2 cellular contexts compared by ENCODE assay signal in the genomic region with DNA sequence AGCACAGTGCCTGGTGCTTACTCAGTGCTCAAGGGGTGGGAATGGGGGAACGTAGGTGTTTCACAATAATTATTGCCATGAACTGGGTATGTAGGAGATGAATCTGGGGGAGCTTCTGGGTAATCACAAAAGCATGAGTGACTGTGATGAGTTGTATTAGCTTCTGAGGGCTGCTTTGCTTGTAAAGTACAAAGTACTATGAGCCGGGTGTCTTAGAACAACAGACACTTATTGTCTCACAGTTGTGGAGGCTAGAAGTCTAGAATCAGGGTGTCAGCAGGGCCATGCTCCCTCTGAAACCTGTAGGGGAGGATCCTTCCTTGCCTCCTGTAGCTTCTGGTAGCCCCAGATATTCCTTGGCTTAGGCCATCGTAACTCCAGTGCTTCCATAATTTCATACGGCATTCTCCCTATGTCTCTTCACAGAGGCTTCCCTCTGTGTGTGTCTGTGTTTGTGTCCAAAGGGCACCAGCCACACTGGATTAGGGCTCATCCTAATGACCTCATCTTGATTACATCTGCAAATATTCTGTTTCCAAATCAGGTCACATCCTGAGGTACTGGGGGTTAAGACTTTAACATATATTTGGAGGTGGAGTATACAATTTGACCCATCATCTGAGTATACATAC.
TF ChIP-seq lines count a peak whose summit lies in the region.

No MANE protein-coding gene starts in this region.

TF ChIP-seq in IMR-90, 13 proteins besides CTCF, POLR2A, EP300 and RAD21:
- TF ChIP-seq CHD1 (IDR thresholded peaks at IDR 0.05; ENCODE audit: low read depth, low read length) (no peak), CEBPB (IDR thresholded peaks at IDR 0.05; ENCODE audit: low read depth, low read length) (peak; percentile 39; the same call in 1 of the 2 replicates)

TF ChIP-seq in liver, 16 proteins besides CTCF, POLR2A, EP300 and RAD21:
- peak; percentile 56 for TF ChIP-seq FOXA1 (IDR thresholded peaks at IDR 0.05)
- peak; percentile 80 for TF ChIP-seq TAF1 (conservative IDR thresholded peaks at IDR 0.05)
- TF ChIP-seq JUND (IDR thresholded peaks at IDR 0.05), result peak; percentile 97
- TF ChIP-seq, protein P1, sequence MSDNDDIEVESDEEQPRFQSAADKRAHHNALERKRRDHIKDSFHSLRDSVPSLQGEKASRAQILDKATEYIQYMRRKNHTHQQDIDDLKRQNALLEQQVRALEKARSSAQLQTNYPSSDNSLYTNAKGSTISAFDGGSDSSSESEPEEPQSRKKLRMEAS (IDR thresholded peaks at IDR 0.05), result peak; percentile 49
- TF ChIP-seq FOXA2 (IDR thresholded peaks at IDR 0.05), result peak; percentile 57
- TF ChIP-seq SP1 (IDR thresholded peaks at IDR 0.05), result peak; percentile 97
- peak; percentile 91 for TF ChIP-seq HNF4A (conservative IDR thresholded peaks at IDR 0.05)
- TF ChIP-seq RXRA (IDR thresholded peaks at IDR 0.05), result peak in 1 of 2 donors; percentile 68
- TF ChIP-seq GABPA (IDR thresholded peaks at IDR 0.05 in 1 of 2, conservative IDR thresholded peaks at IDR 0.05 in 1 of 2), result peak in 1 of 2 donors; percentile 47
- TF ChIP-seq, protein P2, sequence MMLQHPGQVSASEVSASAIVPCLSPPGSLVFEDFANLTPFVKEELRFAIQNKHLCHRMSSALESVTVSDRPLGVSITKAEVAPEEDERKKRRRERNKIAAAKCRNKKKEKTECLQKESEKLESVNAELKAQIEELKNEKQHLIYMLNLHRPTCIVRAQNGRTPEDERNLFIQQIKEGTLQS (IDR thresholded peaks at IDR 0.05), result peak; percentile 39
- TF ChIP-seq, protein P3, sequence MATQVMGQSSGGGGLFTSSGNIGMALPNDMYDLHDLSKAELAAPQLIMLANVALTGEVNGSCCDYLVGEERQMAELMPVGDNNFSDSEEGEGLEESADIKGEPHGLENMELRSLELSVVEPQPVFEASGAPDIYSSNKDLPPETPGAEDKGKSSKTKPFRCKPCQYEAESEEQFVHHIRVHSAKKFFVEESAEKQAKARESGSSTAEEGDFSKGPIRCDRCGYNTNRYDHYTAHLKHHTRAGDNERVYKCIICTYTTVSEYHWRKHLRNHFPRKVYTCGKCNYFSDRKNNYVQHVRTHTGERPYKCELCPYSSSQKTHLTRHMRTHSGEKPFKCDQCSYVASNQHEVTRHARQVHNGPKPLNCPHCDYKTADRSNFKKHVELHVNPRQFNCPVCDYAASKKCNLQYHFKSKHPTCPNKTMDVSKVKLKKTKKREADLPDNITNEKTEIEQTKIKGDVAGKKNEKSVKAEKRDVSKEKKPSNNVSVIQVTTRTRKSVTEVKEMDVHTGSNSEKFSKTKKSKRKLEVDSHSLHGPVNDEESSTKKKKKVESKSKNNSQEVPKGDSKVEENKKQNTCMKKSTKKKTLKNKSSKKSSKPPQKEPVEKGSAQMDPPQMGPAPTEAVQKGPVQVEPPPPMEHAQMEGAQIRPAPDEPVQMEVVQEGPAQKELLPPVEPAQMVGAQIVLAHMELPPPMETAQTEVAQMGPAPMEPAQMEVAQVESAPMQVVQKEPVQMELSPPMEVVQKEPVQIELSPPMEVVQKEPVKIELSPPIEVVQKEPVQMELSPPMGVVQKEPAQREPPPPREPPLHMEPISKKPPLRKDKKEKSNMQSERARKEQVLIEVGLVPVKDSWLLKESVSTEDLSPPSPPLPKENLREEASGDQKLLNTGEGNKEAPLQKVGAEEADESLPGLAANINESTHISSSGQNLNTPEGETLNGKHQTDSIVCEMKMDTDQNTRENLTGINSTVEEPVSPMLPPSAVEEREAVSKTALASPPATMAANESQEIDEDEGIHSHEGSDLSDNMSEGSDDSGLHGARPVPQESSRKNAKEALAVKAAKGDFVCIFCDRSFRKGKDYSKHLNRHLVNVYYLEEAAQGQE (IDR thresholded peaks at IDR 0.05), result peak; percentile 81
- TF ChIP-seq EGR1 (IDR thresholded peaks at IDR 0.05; ENCODE audit: low read depth in 2 of 2), result no peak
- peak; percentile 62 for TF ChIP-seq YY1 (IDR thresholded peaks at IDR 0.05)
- peak; percentile 76 for TF ChIP-seq HNF4G (IDR thresholded peaks at IDR 0.05)
- no peak for TF ChIP-seq NR2F2 (IDR thresholded peaks at IDR 0.05)
- TF ChIP-seq, protein P4, sequence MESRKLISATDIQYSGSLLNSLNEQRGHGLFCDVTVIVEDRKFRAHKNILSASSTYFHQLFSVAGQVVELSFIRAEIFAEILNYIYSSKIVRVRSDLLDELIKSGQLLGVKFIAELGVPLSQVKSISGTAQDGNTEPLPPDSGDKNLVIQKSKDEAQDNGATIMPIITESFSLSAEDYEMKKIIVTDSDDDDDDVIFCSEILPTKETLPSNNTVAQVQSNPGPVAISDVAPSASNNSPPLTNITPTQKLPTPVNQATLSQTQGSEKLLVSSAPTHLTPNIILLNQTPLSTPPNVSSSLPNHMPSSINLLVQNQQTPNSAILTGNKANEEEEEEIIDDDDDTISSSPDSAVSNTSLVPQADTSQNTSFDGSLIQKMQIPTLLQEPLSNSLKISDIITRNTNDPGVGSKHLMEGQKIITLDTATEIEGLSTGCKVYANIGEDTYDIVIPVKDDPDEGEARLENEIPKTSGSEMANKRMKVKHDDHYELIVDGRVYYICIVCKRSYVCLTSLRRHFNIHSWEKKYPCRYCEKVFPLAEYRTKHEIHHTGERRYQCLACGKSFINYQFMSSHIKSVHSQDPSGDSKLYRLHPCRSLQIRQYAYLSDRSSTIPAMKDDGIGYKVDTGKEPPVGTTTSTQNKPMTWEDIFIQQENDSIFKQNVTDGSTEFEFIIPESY (IDR thresholded peaks at IDR 0.05), result peak; percentile 53
